In the genomic region with DNA sequence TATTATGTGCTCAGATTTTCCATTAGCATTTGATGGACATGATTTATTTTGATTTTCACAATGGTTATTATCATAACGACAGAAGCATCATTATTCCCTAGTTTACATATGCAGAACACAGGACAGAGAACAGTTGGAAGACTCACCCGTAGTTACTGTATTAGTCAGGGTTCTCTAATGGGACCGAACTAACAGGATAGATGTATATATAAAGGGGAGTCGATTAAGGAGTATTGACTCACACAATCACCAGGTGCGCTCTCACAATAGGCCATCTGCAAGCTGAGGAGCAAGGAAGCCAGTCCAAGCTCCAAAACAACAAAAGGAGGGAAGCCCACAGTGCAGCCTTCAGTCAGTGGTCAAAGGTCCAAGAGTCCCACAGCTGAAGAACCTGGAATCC, we compare ENCODE assay signal across 23 cellular contexts.
"Had no signal": no experiment of that assay in that cellular context is flagged by ENCODE, and none has a peak within 500 bp of the region (broad histone marks: within the 10 kb centered on the region; RNA-seq: fewer than 3 reads in every experiment).

No MANE protein-coding gene starts in this region.

- ATAC-seq: natural killer cell; psoas muscle; right cardiac atrium; stimulated activated memory B cell treated with anti-CD40 and anti-IgM and Interleukin-4, amounts not matched to agents 10 μg/mL and 1 μg/mL and 100 μg/mL, for 72 hours; stimulated activated naive CD8-positive, alpha-beta T cell treated with anti-CD3 and anti-CD28 coated beads, Interleukin-15, Interleukin-2, amounts not matched to agents 100 U/mL and 50 U/mL, for 24 hours; upper lobe of right lung had no signal

- H3K4me1 ChIP-seq: esophagus muscularis mucosa, psoas muscle, spleen, tibial nerve, upper lobe of right lung, uterus had no signal

- H3K9me3 ChIP-seq: esophagus muscularis mucosa, ovary, psoas muscle, thoracic aorta, upper lobe of right lung, uterus had no signal

- H3K27me3 ChIP-seq: ovary, spleen, tibial nerve, upper lobe of right lung, uterus had no signal

- H3K36me3 ChIP-seq: esophagus muscularis mucosa, ovary, spleen, thoracic aorta, tibial nerve, upper lobe of right lung, uterus had no signal

- H3K27ac ChIP-seq: dorsolateral prefrontal cortex, esophagus muscularis mucosa, ovary, psoas muscle, spleen, thoracic aorta, tibial nerve, upper lobe of right lung, uterus had no signal

- H3K4me3 ChIP-seq: dorsolateral prefrontal cortex, esophagus muscularis mucosa, lung, ovary, psoas muscle, skin epidermis, spleen, thoracic aorta, tibial nerve, upper lobe of right lung, uterus had no signal

- DNase-seq: dorsolateral prefrontal cortex; effector CD4-positive, alpha-beta T cell; hypothalamus; immature natural killer cell; islet precursor cell; natural killer cell; occipital lobe; ovary; posterior cingulate gyrus; psoas muscle; right cardiac atrium; spleen; stimulated activated CD4-positive, alpha-beta T cell treated with anti-CD3 and anti-CD28 coated beads, Interleukin-4, amount 100 ng/mL, for 4 hours; stimulated activated naive CD8-positive, alpha-beta T cell treated with anti-CD3 and anti-CD28 coated beads, Interleukin-15, Interleukin-2, amounts not matched to agents 100 U/mL and 50 U/mL, for 24 hours; substantia nigra; upper lobe of right lung; uterus had no signal
